ENCODE assay signal across 29 cellular contexts in the genomic region with DNA sequence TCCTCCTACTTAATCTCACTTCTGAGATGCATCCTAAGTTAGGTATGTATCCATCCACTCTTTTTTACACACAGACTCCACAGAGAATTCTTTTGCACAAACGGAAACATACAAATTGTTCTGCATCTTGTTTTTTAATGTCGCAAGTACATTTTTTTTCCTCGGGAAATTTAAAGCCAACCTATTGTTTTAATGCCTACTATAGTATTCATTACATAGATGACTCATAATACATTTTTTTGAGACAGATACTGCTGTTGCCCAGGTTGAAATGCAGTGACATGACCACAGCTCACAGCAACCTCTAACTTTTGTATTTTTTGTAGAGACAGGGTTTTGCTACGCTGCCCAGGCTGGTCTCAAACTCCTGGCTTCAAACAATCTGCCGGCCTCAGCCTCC.
"Had no signal": no experiment of that assay in that cellular context is flagged by ENCODE, and none has a peak within 500 bp of the region (broad histone marks: within the 10 kb centered on the region; RNA-seq: fewer than 3 reads in every experiment).

No MANE protein-coding gene starts in this region.

- H3K27me3 ChIP-seq: ascending aorta, hepatocyte had no signal

- H3K79me2 ChIP-seq: hepatocyte had no signal

- H3K36me3 ChIP-seq: ascending aorta, gastroesophageal sphincter, heart right ventricle had no signal

- H3K4me2 ChIP-seq: hepatocyte had no signal

- ATAC-seq: activated CD4-positive, alpha-beta T cell treated with anti-CD3 and anti-CD28 coated beads for 36 hours; activated CD8-positive, alpha-beta memory T cell treated with anti-CD3 and anti-CD28 coated beads, Interleukin-2, amount 10 ng/mL, durations not matched to agents 7 days and 5 days; activated CD8-positive, alpha-beta T cell treated with anti-CD3 and anti-CD28 coated beads, Interleukin-2, amount 10 ng/mL, durations not matched to agents 7 days and 5 days; activated naive CD4-positive, alpha-beta T cell treated with anti-CD3 and anti-CD28 coated beads, Interleukin-2, amount 50 U/mL, for 72 hours; activated T-cell treated with anti-CD3 and anti-CD28 coated beads, Interleukin-2, amount 50 U/mL, for 72 hours; effector memory CD8-positive, alpha-beta T cell; esophagus mucosa; gastroesophageal sphincter; heart right ventricle had no signal

- H3K27ac ChIP-seq: ascending aorta, epithelial cell of prostate, gastroesophageal sphincter, heart right ventricle, hepatocyte had no signal

- H3K9me3 ChIP-seq: ascending aorta, gastroesophageal sphincter, heart right ventricle had no signal

- DNase-seq: activated CD4-positive, alpha-beta memory T cell treated with anti-CD3 and anti-CD28 coated beads for 36 hours; activated CD4-positive, alpha-beta T cell treated with anti-CD3 and anti-CD28 coated beads for 36 hours; activated CD4-positive, alpha-beta T cell treated with anti-CD3 and anti-CD28 coated beads, Interleukin-2, amount 10 ng/mL, durations not matched to agents 24 days and 14 days; activated CD4-positive, CD25-positive, alpha-beta regulatory T cell; activated CD4-positive, CD25-positive, alpha-beta regulatory T cell treated with anti-CD3 and anti-CD28 coated beads, Interleukin-2, amount 50 U/mL, for 72 hours; activated CD8-positive, alpha-beta memory T cell treated with anti-CD3 and anti-CD28 coated beads, Interleukin-2, amount 10 ng/mL, durations not matched to agents 7 days and 5 days; activated CD8-positive, alpha-beta memory T cell treated with anti-CD3 and anti-CD28 coated beads, Interleukin-2, amount 50 U/mL, for 4 hours; activated CD8-positive, alpha-beta T cell treated with anti-CD3 and anti-CD28 coated beads, Interleukin-2, amount 10 ng/mL, durations not matched to agents 7 days and 5 days; activated gamma-delta T cell; activated naive CD4-positive, alpha-beta T cell; activated naive CD4-positive, alpha-beta T cell treated with anti-CD3 and anti-CD28 coated beads, Interleukin-2, amount 10 ng/mL, durations not matched to agents 7 days and 5 days; activated naive CD8-positive, alpha-beta T cell treated with anti-CD3 and anti-CD28 coated beads, Interleukin-2, amount 10 ng/mL, durations not matched to agents 7 days and 5 days; activated T-cell treated with anti-CD3 and anti-CD28 coated beads, Interleukin-2, amount 50 U/mL, for 1 hour; activated T-cell treated with anti-CD3 and anti-CD28 coated beads, Interleukin-2, amount 50 U/mL, for 72 hours; caudate nucleus; cortex of kidney; dermis blood vessel endothelial cell; effector CD4-positive, alpha-beta T cell; effector memory CD8-positive, alpha-beta T cell; foreskin melanocyte; heart right ventricle; T-helper 2 cell had no signal

- FAIRE-seq: colon had no signal

- H3K4me1 ChIP-seq: ascending aorta, gastroesophageal sphincter, heart right ventricle had no signal

- H2AFZ ChIP-seq: hepatocyte had no signal

- H3K4me3 ChIP-seq: ascending aorta, gastroesophageal sphincter, heart right ventricle, hepatocyte had no signal
